10 cellular contexts compared by ENCODE assay signal in the genomic region with DNA sequence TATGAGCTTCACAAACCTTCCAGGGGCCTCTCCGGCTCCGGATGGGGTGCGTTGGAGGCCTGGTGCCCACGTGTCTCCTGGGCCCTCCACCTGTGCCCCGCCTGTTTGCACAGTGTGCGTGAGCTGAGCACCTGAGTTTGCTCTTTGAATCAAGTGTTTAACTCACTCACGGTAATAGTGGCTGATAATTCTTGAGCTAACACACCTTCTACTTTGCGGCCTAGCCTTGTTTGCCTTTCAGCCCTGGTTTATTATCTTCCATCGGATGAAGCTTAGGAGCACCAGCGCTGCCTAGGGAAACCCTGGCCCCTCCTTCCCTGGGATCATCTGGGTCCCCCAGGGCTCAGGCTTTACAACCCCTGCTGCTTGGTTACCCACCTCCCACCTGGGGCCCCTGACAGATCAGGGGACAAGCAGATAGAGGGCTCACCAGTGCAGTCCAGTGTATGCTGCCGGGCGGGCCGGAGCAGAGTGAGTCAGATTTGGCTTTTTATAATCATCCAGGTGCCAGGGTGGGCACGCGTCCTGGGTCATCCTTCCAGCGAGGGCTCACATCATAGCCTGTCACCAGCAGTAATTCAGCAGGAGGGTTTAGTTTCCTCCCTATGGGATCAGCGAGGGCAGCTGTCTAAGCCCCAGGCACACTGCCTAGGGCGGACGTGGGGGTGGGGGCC.
DNase-seq lines count a peak whose midpoint lies in the region; ATAC-seq and TF ChIP-seq lines count a peak whose summit lies in the region.
"Had no signal": no experiment of that assay in that cellular context is flagged by ENCODE, and none has a peak within 500 bp of the region (broad histone marks: within the 10 kb centered on the region; RNA-seq: fewer than 3 reads in every experiment).

No MANE protein-coding gene starts in this region.

- H3K9me3 ChIP-seq in upper lobe of left lung: no peaks in the 10 kb centered on the region

- whole genome bisulfite sequencing in upper lobe of left lung, 2 donors: 74 to 76% methylated on average over 10 to 18 of the region's 19 CpGs

- peaks cover 0 to 24% (median 8%) of the 10 kb centered on the region in 4 donors for H3K4me1 ChIP-seq in upper lobe of left lung

- DNase-seq in LoVo (ENCODE audit: low spot score) (peak; percentile 54), NCI-H748 (lab: John Stamatoyannopoulos, UW; ENCODE audit: unreplicated experiment) (peak; percentile 96), left kidney (ENCODE audit: low read depth, low spot score) (peak; percentile 53), upper lobe of left lung (peak; percentile 62 to 74), HPDE6-E6E7 (ENCODE audit: extremely low spot score) (no peak), NCI-H2196 treated with DMSO at 0.1 percent for 48 hours (lab: John Stamatoyannopoulos, UW; ENCODE audit: unreplicated experiment) (no peak), AG20443 (ENCODE audit: low spot score) (no peak)
- DNase-seq: naive thymus-derived CD4-positive, alpha-beta T cell; NCI-H1048 had no signal

- peak; percentile 55 to 84 for ATAC-seq in upper lobe of left lung (ENCODE audit: low FRiP score in 2 of 2)
- ATAC-seq: activated CD4-positive, CD25-positive, alpha-beta regulatory T cell treated with anti-CD3 and anti-CD28 coated beads, Interleukin-2, amount 50 U/mL, for 24 hours; naive thymus-derived CD4-positive, alpha-beta T cell had no signal

- no peak for TF ChIP-seq POLR2A in upper lobe of left lung (IDR thresholded peaks at IDR 0.05)

- H3K27ac ChIP-seq in upper lobe of left lung: peak overlapping the region in 3 of 4 donors; percentile 8 to 67 (median 60)

- no peaks in the 10 kb centered on the region for H3K36me3 ChIP-seq in upper lobe of left lung

- no peak overlapping the region for H3K4me3 ChIP-seq in upper lobe of left lung

- TF ChIP-seq CTCF in upper lobe of left lung (IDR thresholded peaks at IDR 0.05): no peak

- TF ChIP-seq EP300 in upper lobe of left lung (IDR thresholded peaks at IDR 0.05): peak in 1 of 4 donors; percentile 35

- no peaks in the 10 kb centered on the region for H3K27me3 ChIP-seq in upper lobe of left lung

Comparison
In these comparisons a context has a peak if more than half of its experiments do, and no peak if none do; other contexts are left out.
1. DNase-seq: peak in LoVo (single experiment), NCI-H748 (single experiment), left kidney (single experiment) and upper lobe of left lung (2 of 2); none in HPDE6-E6E7 (single experiment), NCI-H2196 treated with DMSO at 0.1 percent for 48 hours (single experiment) and AG20443 (single experiment).